Comparison of ENCODE assay signal across 18 cellular contexts in genomic region chr12:29451886-29452285, GRCh38. TPM values are rescaled to one million over a fixed set of nuclear protein-coding genes. Genes with fewer than 3 reads are reported as not detected.
DNase-seq lines count a peak whose midpoint lies in the region; ATAC-seq, FAIRE-seq and TF ChIP-seq lines count a peak whose summit lies in the region.
"Had no signal": no experiment of that assay in that cellular context is flagged by ENCODE, and none has a peak within 500 bp of the region (broad histone marks: within the 10 kb centered on the region; RNA-seq: fewer than 3 reads in every experiment).

No MANE protein-coding gene starts in this region.

- H3K23me2 ChIP-seq in H1 (ENCODE audit: low read depth, low read length), result no peaks in the 10 kb centered on the region

- CTCF ChIA-PET in IMR-90 (lab: Yijun Ruan, JAX) (no interaction called here), H1 (lab: Charles Lee; ENCODE audit: partially characterized antibody) (no interaction called here)

- H3K4me2 ChIP-seq in IMR-90 (ENCODE audit: low read depth, low read length), result no peak overlapping the region
- H3K4me2 ChIP-seq in H1 (ENCODE audit: insufficient read depth in 1 of 2, low read depth in 2 of 2, low read length in 2 of 2), result no peak overlapping the region

- no peak overlapping the region for H3K9ac ChIP-seq in IMR-90 (ENCODE audit: low read depth, low read length)
- no peak overlapping the region for H3K9ac ChIP-seq in H1 (replicated peaks in 1 of 4; ENCODE audit: extremely low read depth in 1 of 4, low read depth in 3 of 4, low read length in 3 of 4)
- H3K9ac ChIP-seq in liver (ENCODE audit: low read depth in 1 of 2, low read length in 2 of 2), result no peak overlapping the region

- H3K27ac ChIP-seq in IMR-90 (ENCODE audit: insufficient read depth, low read length) (no peak overlapping the region), H1 (ENCODE audit: low read depth, low read length) (no peak overlapping the region), liver (ENCODE audit: low read depth in 1 of 2, low read length in 2 of 2) (no peak overlapping the region), small intestine (ENCODE audit: low read depth in 1 of 2, low read length in 1 of 2) (no peak overlapping the region), tibial nerve (no peak overlapping the region)

- H3K18ac ChIP-seq in IMR-90 (ENCODE audit: low read depth, low read length) (no peak overlapping the region), H1 (ENCODE audit: extremely low read depth, low read length) (no peak overlapping the region)

- no CpG with 5 or more reads among the region's 2 CpGs for WGBS in IMR-90 (ENCODE audit: extremely low coverage in 2 of 2, insufficient read length in 1 of 2), 2 experiments
- 75% methylated on average over 2 of the region's 2 CpGs; no CpG with 5 or more reads in 1 of the 2 experiments for WGBS in H1 (ENCODE audit: extremely low coverage in 1 of 2, insufficient coverage in 1 of 2, insufficient read length in 1 of 2, insufficient replicate concordance in 2 of 2, low coverage in 1 of 2, low lambda C conversion rate in 2 of 2, missing lambda C conversion rate in 1 of 2), 2 experiments
- WGBS in liver, result 39% methylated on average over 2 of the region's 2 CpGs
- WGBS in small intestine, 3 donors, result 70 to 91% (median 89%) methylated on average over 2 of the region's 2 CpGs
- WGBS in tibial nerve, 2 donors, result 78 to 91% methylated on average over 2 of the region's 2 CpGs

- in situ Hi-C loops in IMR-90 (cut with MboI; ENCODE audit: low sequenced_read_pairs), result no loop called here

- no peaks in the 10 kb centered on the region for H3K4me1 Mint-ChIP-seq in immature natural killer cell

- H2AK5ac ChIP-seq in IMR-90 (ENCODE audit: low read depth, low read length) (no peak overlapping the region), H1 (ENCODE audit: low read depth, low read length) (no peak overlapping the region)

- no peak overlapping the region for H3K23ac ChIP-seq in IMR-90 (ENCODE audit: low read depth, low read length)
- no peak overlapping the region for H3K23ac ChIP-seq in H1 (ENCODE audit: insufficient read length)

- H4K91ac ChIP-seq in IMR-90 (ENCODE audit: insufficient read depth, low read depth, low read length) (no peak overlapping the region), H1 (replicated peaks; ENCODE audit: insufficient read length, low read length) (no peak overlapping the region)

- no peaks in the 10 kb centered on the region for H3K9me1 ChIP-seq in IMR-90 (ENCODE audit: insufficient read depth, low read length)

- no peak overlapping the region for H2BK20ac ChIP-seq in IMR-90 (ENCODE audit: low read depth, low read length)
- no peak overlapping the region for H2BK20ac ChIP-seq in H1 (ENCODE audit: low read length)

- TF ChIP-seq EP300 in H1 (IDR thresholded peaks at IDR 0.05; ENCODE audit: borderline replicate concordance in 1 of 2, low read depth in 2 of 2, low read length in 2 of 2) (no peak), tibial nerve (IDR thresholded peaks at IDR 0.05) (no peak)

- H3K4me3 ChIP-seq in IMR-90 (ENCODE audit: insufficient read depth, low read depth, low read length) (no peak overlapping the region), H1 (ENCODE audit: extremely low read depth in 1 of 4, insufficient read depth in 2 of 4, low read depth in 3 of 4, low read length in 4 of 4) (no peak overlapping the region), liver (ENCODE audit: low read depth in 1 of 3, low read length in 3 of 3) (no peak overlapping the region), small intestine (ENCODE audit: low read depth in 1 of 2, low read length in 2 of 2) (no peak overlapping the region), tibial nerve (no peak overlapping the region)

- H3K56ac ChIP-seq in IMR-90 (ENCODE audit: extremely low read depth, insufficient read depth, low read length) (no peak overlapping the region), H1 (replicated peaks; ENCODE audit: insufficient read length, low read depth, low read length) (no peak overlapping the region)

- DNase-seq in IMR-90, result no peak
- DNase-seq in H1 (ENCODE audit: low read depth in 1 of 2, low spot score in 2 of 2), result no peak
- peak; percentile 14 for DNase-seq in small intestine
- no peak for DNase-seq in immature natural killer cell
- DNase-seq in DMS53 (lab: John Stamatoyannopoulos, UW), result no peak
- no peak for DNase-seq in tibial nerve (ENCODE audit: low spot score in 2 of 2)
- DNase-seq: 8988T; C1 segment of cervical spinal cord; Calu3; CD4-positive, alpha-beta memory T cell; COR-L47; DND-41; GOT3; H7; HCEC 1CT had no signal

- H3K36me3 ChIP-seq in IMR-90 (ENCODE audit: control insufficient read depth, insufficient read depth, low read length) (0 out of 2 replicates have a peak, but pooled peaks cover 1% of the 10 kb centered on the region), H1 (ENCODE audit: control insufficient read depth in 2 of 4, insufficient read depth in 4 of 4, low read length in 3 of 4) (no peaks in the 10 kb centered on the region), liver (ENCODE audit: control insufficient read depth in 4 of 4, insufficient read depth in 3 of 4, low read depth in 1 of 4, low read length in 3 of 4) (no peaks in the 10 kb centered on the region), small intestine (ENCODE audit: control insufficient read depth in 2 of 2, insufficient read depth in 2 of 2, low read length in 2 of 2) (no peaks in the 10 kb centered on the region), tibial nerve (no peaks in the 10 kb centered on the region)

- no peak overlapping the region for H3K4me3 Mint-ChIP-seq in immature natural killer cell
- H3K4me3 Mint-ChIP-seq: CD4-positive, alpha-beta memory T cell had no signal

- no peak overlapping the region for H2AFZ ChIP-seq in IMR-90 (replicated peaks; ENCODE audit: low read length, poor library complexity)
- H2AFZ ChIP-seq in H1 (ENCODE audit: low read length), result no peak overlapping the region

- peaks cover 0 to 2% (median 0%) of the 10 kb centered on the region in 6 donors for H3K9me3 Mint-ChIP-seq in immature natural killer cell

- H2BK5ac ChIP-seq in IMR-90 (ENCODE audit: low read depth, low read length, poor library complexity, severe bottlenecking) (no peak overlapping the region), H1 (ENCODE audit: low read depth, low read length) (no peak overlapping the region)

- H2BK120ac ChIP-seq in IMR-90 (ENCODE audit: low read depth, low read length) (no peak overlapping the region), H1 (replicated peaks; ENCODE audit: low read depth, low read length) (no peak overlapping the region)

- H3K27me3 ChIP-seq in IMR-90 (ENCODE audit: control insufficient read depth, insufficient read depth, low read length) (no peaks in the 10 kb centered on the region), H1 (replicated peaks in 1 of 4; ENCODE audit: control insufficient read depth in 3 of 4, extremely low read depth in 1 of 4, insufficient read depth in 3 of 4, low read length in 3 of 4) (no peaks in the 10 kb centered on the region), liver (ENCODE audit: control insufficient read depth in 4 of 4, insufficient read depth in 4 of 4, low read length in 3 of 4) (no peaks in the 10 kb centered on the region), small intestine (ENCODE audit: control insufficient read depth in 2 of 2, insufficient read depth in 2 of 2, low read length in 2 of 2) (no peaks in the 10 kb centered on the region), tibial nerve (no peaks in the 10 kb centered on the region)

- H4K8ac ChIP-seq in IMR-90 (ENCODE audit: low read depth in 2 of 2, low read length in 2 of 2) (no peak overlapping the region), H1 (ENCODE audit: extremely low read depth, insufficient read depth, low read length) (no peak overlapping the region)

- TF ChIP-seq CTCF in IMR-90 (conservative IDR thresholded peaks at IDR 0.05; ENCODE audit: low read depth, low read length) (no peak), H1 (IDR thresholded peaks at IDR 0.05; ENCODE audit: control extremely low read depth in 1 of 3, insufficient read depth in 1 of 3, low read depth in 1 of 3, low read length in 3 of 3) (no peak), liver (IDR thresholded peaks at IDR 0.05; ENCODE audit: low read depth, low read length, missing input control) (no peak), tibial nerve (IDR thresholded peaks at IDR 0.05) (no peak)

- H3K36me3 Mint-ChIP-seq in immature natural killer cell, result no peaks in the 10 kb centered on the region
- H3K36me3 Mint-ChIP-seq: CD4-positive, alpha-beta memory T cell had no signal

- H4K5ac ChIP-seq in IMR-90 (ENCODE audit: low read depth, low read length) (no peak overlapping the region), H1 (ENCODE audit: insufficient read length, low read depth, low read length) (no peak overlapping the region)

- H3K27ac Mint-ChIP-seq in immature natural killer cell, result no peak overlapping the region
- H3K27ac Mint-ChIP-seq: CD4-positive, alpha-beta memory T cell had no signal

- no TSS peak for BruUV-seq in IMR-90 (replicated peaks; lab: Mats Ljungman, UMichigan)

- ATAC-seq in IMR-90 (ENCODE audit: low read depth), result no peak

- POLR2A ChIA-PET in IMR-90 (lab: Charles Lee; ENCODE audit: unreplicated experiment), result no interaction called here
- POLR2A ChIA-PET in H1 (lab: Charles Lee; ENCODE audit: partially characterized antibody), result no interaction called here

- H2BK12ac ChIP-seq in H1 (ENCODE audit: low read depth, low read length), result no peak overlapping the region

- H3K9me3 ChIP-seq in IMR-90 (ENCODE audit: control insufficient read depth, insufficient read depth, low read length) (no peaks in the 10 kb centered on the region), H1 (ENCODE audit: insufficient read depth in 2 of 2, low read depth in 1 of 2, low read length in 1 of 2) (no peaks in the 10 kb centered on the region), liver (ENCODE audit: control insufficient read depth in 4 of 4, low read length in 3 of 4) (no peaks in the 10 kb centered on the region), small intestine (ENCODE audit: control insufficient read depth, low read depth) (no peaks in the 10 kb centered on the region), tibial nerve (no peaks in the 10 kb centered on the region)

- H3K4me1 ChIP-seq in IMR-90 (ENCODE audit: control insufficient read depth, insufficient read depth, low read length) (no peaks in the 10 kb centered on the region), H1 (replicated peaks in 1 of 4; ENCODE audit: control insufficient read depth in 3 of 4, insufficient read depth in 4 of 4, low read length in 3 of 4) (no peaks in the 10 kb centered on the region), liver (ENCODE audit: control insufficient read depth in 4 of 4, insufficient read depth in 4 of 4, low read length in 3 of 4) (peaks cover 0 to 4% (median 0%) of the 10 kb centered on the region in 4 donors), small intestine (ENCODE audit: control insufficient read depth in 2 of 2, insufficient read depth in 1 of 2, low read depth in 1 of 2, low read length in 1 of 2) (no peaks in the 10 kb centered on the region), tibial nerve (peaks cover 0 to 8% (median 0%) of the 10 kb centered on the region in 4 donors)

- no peak overlapping the region for H2AK9ac ChIP-seq in IMR-90 (replicated peaks; ENCODE audit: low read depth, low read length, poor library complexity)

- no peaks in the 10 kb centered on the region for H3K79me2 ChIP-seq in H1 (ENCODE audit: control insufficient read depth in 1 of 2, insufficient read depth in 2 of 2, low read length in 2 of 2)

- no peak for TF ChIP-seq RAD21 in IMR-90 (IDR thresholded peaks at IDR 0.05; ENCODE audit: low read length)
- TF ChIP-seq RAD21 in H1 (IDR thresholded peaks at IDR 0.05 in 1 of 2, conservative IDR thresholded peaks at IDR 0.05 in 1 of 2; ENCODE audit: low read depth in 2 of 2, low read length in 2 of 2), result no peak
- no peak for TF ChIP-seq RAD21 in liver (IDR thresholded peaks at IDR 0.05)

- no peak for FAIRE-seq in H1 (lab: Jason Lieb, UNC)
- FAIRE-seq in small intestine (lab: Jason Lieb, UNC), result no peak
- FAIRE-seq: G401.6, GM12892 had no signal

- H4K20me1 ChIP-seq in IMR-90 (ENCODE audit: insufficient read depth, low read length), result no peaks in the 10 kb centered on the region
- H4K20me1 ChIP-seq in H1 (replicated peaks in 1 of 2; ENCODE audit: control insufficient read depth in 1 of 2, insufficient read depth in 2 of 2, low read length in 2 of 2), result no peaks in the 10 kb centered on the region

- TF ChIP-seq POLR2A in IMR-90 (IDR thresholded peaks at IDR 0.05; ENCODE audit: low read depth, low read length) (no peak), H1 (IDR thresholded peaks at IDR 0.05; ENCODE audit: control extremely low read depth in 1 of 2, low read depth in 2 of 2, low read length in 2 of 2) (no peak), tibial nerve (IDR thresholded peaks at IDR 0.05) (no peak)

- intact Hi-C loops in IMR-90 (cut with micrococcal nuclease), result no loop called here

- H3K4ac ChIP-seq in IMR-90 (ENCODE audit: low read depth, low read length) (no peak overlapping the region), H1 (replicated peaks; ENCODE audit: insufficient read length, low read depth, low read length) (no peak overlapping the region)

- dilution Hi-C loops in IMR-90 (cut with HindIII; ENCODE audit: low sequenced_read_pairs, unreplicated experiment), result no loop called here

- no peaks in the 10 kb centered on the region for H3K79me1 ChIP-seq in IMR-90 (ENCODE audit: low read depth in 1 of 2, low read length in 2 of 2)
- H3K79me1 ChIP-seq in H1 (ENCODE audit: low read depth, low read length), result no peaks in the 10 kb centered on the region

- H3K14ac ChIP-seq in IMR-90 (replicated peaks; ENCODE audit: low read depth, low read length) (no peak overlapping the region), H1 (ENCODE audit: insufficient read length) (no peak overlapping the region)

- H3K27me3 Mint-ChIP-seq in immature natural killer cell (ENCODE audit: low read depth in 3 of 3), result peaks cover 0 to 3% (median 0%) of the 10 kb centered on the region in 3 donors

- H2BK15ac ChIP-seq in IMR-90 (ENCODE audit: low read depth, low read length) (no peak overlapping the region), H1 (ENCODE audit: low read length) (no peak overlapping the region)

RNA-seq across cellular contexts. Expression of gene OVCH1, which starts 45.6 kb away (rescaled TPM):
- total RNA-seq in IMR-90 (2012; rRNA removed) (under 0.01 and 0.18 TPM in 2 replicates), liver (under 1 TPM in 1 of 2 donors, not detected in 1; 0.08 TPM), tibial nerve (under 1 TPM in 2 of 4 donors, not detected in 2; 0.20 to 0.21 TPM)
- polyA plus RNA-seq in IMR-90 (2012; rRNA removed) (0.05 TPM in 1 of 2 replicates, not detected in the other), H1 (2011; rRNA removed) (not detected in 2 replicates), liver (not detected), small intestine (under 1 TPM in 1 of 3 donors, not detected in 2; 0.24 TPM), immature natural killer cell (not detected)
- 0.01 TPM in 1 of 2 replicates, not detected in the other for polyA plus RNA-seq in IMR-90 (2012; cell fraction: cytosol; rRNA removed)
- polyA plus RNA-seq in IMR-90 (2012; cell fraction: nucleus; rRNA removed; ENCODE audit: low replicate concordance), result 0.15 and 0.44 TPM in 2 replicates
- total RNA-seq in H1 (2021; fragmentation: NEBNext Ultra II Directional; extraction: Animal tissue kit (Norgen Biotek cat#: 25700)), result 0.07 and 0.10 TPM in 2 replicates
- not detected for polyA plus RNA-seq in H1 (2011; cell fraction: cytosol; rRNA removed)
- 0.03 TPM for polyA plus RNA-seq in H1 (2011; cell fraction: nucleus; rRNA removed)
- polyA plus RNA-seq in H1 (2012, experiment 1 of 2), result not detected in 4 replicates
- polyA plus RNA-seq in H1 (2012, experiment 2 of 2), result not detected
- polyA plus RNA-seq in H1 (2013, experiment 1 of 2), result not detected
- not detected for polyA plus RNA-seq in H1 (2013, experiment 2 of 2)
- 0.15 TPM in 1 of 2 replicates, not detected in the other for polyA minus RNA-seq in H1 (2011; rRNA and poly(A)+ RNA removed)
- polyA minus RNA-seq in H1 (2011; cell fraction: cytosol; rRNA and poly(A)+ RNA removed), result not detected
- not detected for polyA minus RNA-seq in H1 (2011; cell fraction: nucleus; rRNA and poly(A)+ RNA removed)
- total RNA-seq: Calu3; CD4-positive, alpha-beta memory T cell; H7 had no signal
- polyA plus RNA-seq: CD4-positive, alpha-beta memory T cell had no signal
